In genomic region chr13:41458187-41458938, GRCh38 we compare ENCODE assay signal across 8 cellular contexts. TPM values are rescaled to one million over a fixed set of nuclear protein-coding genes. Genes with fewer than 3 reads are reported as not detected.
DNase-seq lines count a peak whose midpoint lies in the region; ATAC-seq and TF ChIP-seq lines count a peak whose summit lies in the region.

No MANE protein-coding gene starts in this region.

- no peak for TF ChIP-seq CTCF in AG10803 (conservative IDR thresholded peaks at IDR 0.05; ENCODE audit: low read length)
- TF ChIP-seq CTCF in glutamatergic neuron (IDR thresholded peaks at IDR 0.05; ENCODE audit: partially characterized antibody, unreplicated experiment) = no peak

- no peaks in the 10 kb centered on the region for H3K36me3 Mint-ChIP-seq in glutamatergic neuron (ENCODE audit: unreplicated experiment)

- no peaks in the 10 kb centered on the region for H3K9me3 Mint-ChIP-seq in glutamatergic neuron (ENCODE audit: unreplicated experiment)

- peak overlapping the region; percentile 67 for H3K4me3 ChIP-seq in AG10803 (ENCODE audit: low read length)

- H3K4me1 Mint-ChIP-seq in glutamatergic neuron (ENCODE audit: low read depth, unreplicated experiment) = no peaks in the 10 kb centered on the region

- no peak overlapping the region for H3K27ac Mint-ChIP-seq in glutamatergic neuron (ENCODE audit: unreplicated experiment)

- H3K4me3 Mint-ChIP-seq in glutamatergic neuron (ENCODE audit: unreplicated experiment) = peak overlapping the region; percentile 63

- peaks cover 21% of the 10 kb centered on the region for H3K27me3 Mint-ChIP-seq in glutamatergic neuron (ENCODE audit: unreplicated experiment)

- peak; percentile 15 for ATAC-seq in GM21381 (IDR thresholded peaks at IDR 0.05; ENCODE audit: unreplicated experiment)

- DNase-seq in AG10803 (ENCODE audit: low read depth) (no peak), NAMALWA (ENCODE audit: low spot score) (peak; percentile 59), glutamatergic neuron (peak; percentile 33), nucleus accumbens (lab: John Stamatoyannopoulos, UW) (peak in 30 of 56 donors; percentile 15 to 62 (median 33)), ureter (ENCODE audit: low spot score) (peak; percentile 51), NCI-H524 treated with DMSO at 0.1 percent for 48 hours (lab: John Stamatoyannopoulos, UW) (no peak)
- DNase-seq in activated effector memory CD4-positive, alpha-beta T cell treated with anti-CD3 and anti-CD28 coated beads, Interleukin-2, amount 50 U/mL, for 16 hours = peak; percentile 83

RNA-seq across cellular contexts. Expression of gene RGCC, which starts 1.0 kb away (rescaled TPM):
- total RNA-seq in glutamatergic neuron (ENCODE audit: unreplicated experiment) (not detected), ureter (11.9 TPM)

Comparison
In these comparisons a context has a peak if more than half of its experiments do, and no peak if none do; other contexts are left out.
1. DNase-seq: peak in NAMALWA (single experiment), activated effector memory CD4-positive, alpha-beta T cell treated with anti-CD3 and anti-CD28 coated beads, Interleukin-2, amount 50 U/mL, for 16 hours (single experiment), glutamatergic neuron (single experiment), nucleus accumbens (30 of 56) and ureter (single experiment); none in AG10803 (single experiment) and NCI-H524 treated with DMSO at 0.1 percent for 48 hours (single experiment).
2. RNA of gene RGCC, which starts 1.0 kb away (total RNA-seq): 11.9 TPM in ureter (single experiment); not detected in glutamatergic neuron (single experiment); every median in the first group is over 10 times any median in the second.